8 cellular contexts compared by ENCODE assay signal in genomic region chr13:114065141-114065925, GRCh38.
DNase-seq lines count a peak whose midpoint lies in the region; ATAC-seq and TF ChIP-seq lines count a peak whose summit lies in the region.

No MANE protein-coding gene starts in this region.

- no peaks in the 10 kb centered on the region for H3K9me3 ChIP-seq in Caco-2
- no peaks in the 10 kb centered on the region for H3K9me3 ChIP-seq in breast epithelium
- no peaks in the 10 kb centered on the region for H3K9me3 ChIP-seq in smooth muscle cell (replicated peaks; ENCODE audit: low read depth)

- H3K4me3 ChIP-seq in Caco-2 (ENCODE audit: low read depth, low read length) (peak overlapping the region; percentile 42), breast epithelium (peak overlapping the region; percentile 28 to 62 (median 46)), smooth muscle cell (peak overlapping the region; percentile 38)

- H3K9ac ChIP-seq in smooth muscle cell (ENCODE audit: low read depth): peak overlapping the region; percentile 76

- peaks cover 53% of the 10 kb centered on the region for H3K79me2 ChIP-seq in smooth muscle cell (ENCODE audit: low read depth)

- intact Hi-C loops in Caco-2 (cut with micrococcal nuclease; ENCODE audit: unreplicated experiment) (loop anchor here (10.0 kb wide), 1 partner anchor 49 kb away; no protein-coding TSS in a partner anchor), breast epithelium (cut with DNase I; ENCODE audit: low total_unique reads) (no loop called here)

- no peak overlapping the region for H2AFZ ChIP-seq in smooth muscle cell (ENCODE audit: low read depth)

- H3K4me1 Mint-ChIP-seq in Caco-2 (ENCODE audit: low read depth, unreplicated experiment): no peaks in the 10 kb centered on the region
- peaks cover 24% of the 10 kb centered on the region for H3K4me1 Mint-ChIP-seq in WTC11

- no peaks in the 10 kb centered on the region for H3K9me3 Mint-ChIP-seq in Caco-2 (ENCODE audit: unreplicated experiment)
- no peaks in the 10 kb centered on the region for H3K9me3 Mint-ChIP-seq in WTC11

- DNase-seq in Caco-2 (peak; percentile 68 to 77), H4 (ENCODE audit: low spot score) (peak; percentile 93), NCI-H1694 (lab: John Stamatoyannopoulos, UW) (peak; percentile 83), WTC11 (ENCODE audit: low spot score) (peak; percentile 47), breast epithelium (ENCODE audit: low spot score in 2 of 2) (peak; percentile 80 to 88), iPS-NIHi7 (ENCODE audit: extremely low spot score) (peak; percentile 83), smooth muscle cell (lab: John Stamatoyannopoulos, UW; ENCODE audit: unreplicated experiment) (peak; percentile 82)

- H3K4me3 Mint-ChIP-seq in Caco-2 (ENCODE audit: unreplicated experiment) (peak overlapping the region; percentile 70), WTC11 (peak overlapping the region; percentile 60)

- H3K27ac Mint-ChIP-seq in Caco-2 (ENCODE audit: unreplicated experiment) (peak overlapping the region; percentile 69), WTC11 (peak overlapping the region; percentile 91)

- H3K27me3 Mint-ChIP-seq in Caco-2 (ENCODE audit: insufficient read depth, unreplicated experiment) (no peaks in the 10 kb centered on the region), WTC11 (ENCODE audit: low read depth) (no peaks in the 10 kb centered on the region)

- peak overlapping the region; percentile 81 for H3K4me2 ChIP-seq in smooth muscle cell

- H4K20me1 ChIP-seq in smooth muscle cell (ENCODE audit: low read depth): peaks cover 15% of the 10 kb centered on the region

- TF ChIP-seq CTCF in Caco-2 (IDR thresholded peaks at IDR 0.05; ENCODE audit: insufficient read depth in 1 of 2, low read depth in 1 of 2, low read length in 1 of 2, severe bottlenecking in 1 of 2, unreplicated experiment in 1 of 2): no peak
- no peak for TF ChIP-seq CTCF in WTC11 (IDR thresholded peaks at IDR 0.05)
- no peak for TF ChIP-seq CTCF in breast epithelium (IDR thresholded peaks at IDR 0.05)
- TF ChIP-seq CTCF in smooth muscle cell (IDR thresholded peaks at IDR 0.05; ENCODE audit: borderline replicate concordance, insufficient read depth, poor library complexity, severe bottlenecking): no peak

- peaks cover 20% of the 10 kb centered on the region for H3F3A ChIP-seq in smooth muscle cell (ENCODE audit: low read depth)

- CTCF ChIA-PET in Caco-2 (lab: Charles Lee) (no interaction called here), WTC11 (lab: Charles Lee) (interaction anchor here (0.8 to 1.1 kb wide), 2 partner anchors 9 to 45 kb away, joined by 3 to 4 read pairs; no protein-coding TSS in a partner anchor)

- H3K27me3 ChIP-seq in Caco-2 (replicated peaks; ENCODE audit: control insufficient read depth, insufficient read depth, low read length): no peaks in the 10 kb centered on the region
- no peaks in the 10 kb centered on the region for H3K27me3 ChIP-seq in breast epithelium
- H3K27me3 ChIP-seq in smooth muscle cell (ENCODE audit: low read depth): no peaks in the 10 kb centered on the region

- H3K4me1 ChIP-seq in Caco-2: peaks cover 11% of the 10 kb centered on the region
- H3K4me1 ChIP-seq in breast epithelium: peaks cover 18 to 26% of the 10 kb centered on the region in 2 donors
- H3K4me1 ChIP-seq in smooth muscle cell (ENCODE audit: low read depth): peaks cover 30% of the 10 kb centered on the region

- peak; percentile 81 for ATAC-seq in WTC11
- no peak for ATAC-seq in HG02938 (IDR thresholded peaks at IDR 0.05; ENCODE audit: unreplicated experiment)

- POLR2A ChIA-PET in Caco-2 (lab: Charles Lee): no interaction called here
- POLR2A ChIA-PET in WTC11 (lab: Charles Lee): interaction anchor here (0.5 to 0.8 kb wide), 2 partner anchors 36 to 102 kb away, joined by 3 to 5 read pairs; no protein-coding TSS in a partner anchor

- H3K36me3 ChIP-seq in Caco-2 (ENCODE audit: control insufficient read depth, insufficient read depth, low read length) (no peaks in the 10 kb centered on the region), breast epithelium (no peaks in the 10 kb centered on the region), smooth muscle cell (ENCODE audit: low read depth) (no peaks in the 10 kb centered on the region)

- 8% methylated on average over 25 of the region's 25 CpGs for WGBS in smooth muscle cell (ENCODE audit: low lambda C conversion rate)

- peak overlapping the region; percentile 95 to 98 for H3K27ac ChIP-seq in breast epithelium
- peak overlapping the region; percentile 97 for H3K27ac ChIP-seq in smooth muscle cell (ENCODE audit: low read depth)

- H3K36me3 Mint-ChIP-seq in Caco-2 (ENCODE audit: insufficient read depth, unreplicated experiment) (peaks cover 11% of the 10 kb centered on the region), WTC11 (no peaks in the 10 kb centered on the region)

- no TSS peak for BruUV-seq in Caco-2 (replicated peaks; lab: Mats Ljungman, UMichigan)

- no peak for TF ChIP-seq POLR2A in breast epithelium (IDR thresholded peaks at IDR 0.05)

TF ChIP-seq in WTC11, 78 proteins besides CTCF, POLR2A, EP300 and RAD21 (continues in another document):
- TF ChIP-seq ETV6 (CRISPR knock-in tag; IDR thresholded peaks at IDR 0.05) (no peak), IRF1 (CRISPR knock-in tag; IDR thresholded peaks at IDR 0.05) (no peak), FOXP4 (CRISPR knock-in tag; IDR thresholded peaks at IDR 0.05) (no peak), TEAD4 (CRISPR knock-in tag; IDR thresholded peaks at IDR 0.05) (no peak), ZNF232 (CRISPR knock-in tag; IDR thresholded peaks at IDR 0.05) (no peak), ZBTB43 (CRISPR knock-in tag; IDR thresholded peaks at IDR 0.05) (no peak), SOX15 (CRISPR knock-in tag; IDR thresholded peaks at IDR 0.05) (no peak), E2F4 (CRISPR knock-in tag; IDR thresholded peaks at IDR 0.05; ENCODE audit: borderline replicate concordance, low read depth) (no peak), USF2 (CRISPR knock-in tag; IDR thresholded peaks at IDR 0.05) (peak; percentile 92), ZNF396 (CRISPR knock-in tag; IDR thresholded peaks at IDR 0.05; ENCODE audit: borderline replicate concordance) (no peak)
